ENCODE assay signal across 1 cellular context in genomic region chr17:75723201-75723930, GRCh38.
TF ChIP-seq lines count a peak whose summit lies in the region.

No MANE protein-coding gene starts in this region.

TF ChIP-seq in K562, 482 proteins besides CTCF, POLR2A, EP300 and RAD21:
- TF ChIP-seq HDAC1 (IDR thresholded peaks at IDR 0.05) (no peak), PHTF2 (CRISPR knock-in tag; IDR thresholded peaks at IDR 0.05) (no peak), STAT5A (IDR thresholded peaks at IDR 0.05; ENCODE audit: borderline replicate concordance, low read length) (no peak), TAF15 (IDR thresholded peaks at IDR 0.05; ENCODE audit: low read depth, low read length) (no peak), SAFB2 (IDR thresholded peaks at IDR 0.05; ENCODE audit: borderline replicate concordance, low read depth, low read length, severe bottlenecking) (no peak), RBBP5 (IDR thresholded peaks at IDR 0.05; ENCODE audit: borderline replicate concordance, insufficient read depth, low read length, poor library complexity, severe bottlenecking) (no peak), SRSF9 (IDR thresholded peaks at IDR 0.05; ENCODE audit: borderline replicate concordance, low read depth, low read length) (no peak)
